Comparison of ENCODE assay signal across 5 cellular contexts in the genomic region with DNA sequence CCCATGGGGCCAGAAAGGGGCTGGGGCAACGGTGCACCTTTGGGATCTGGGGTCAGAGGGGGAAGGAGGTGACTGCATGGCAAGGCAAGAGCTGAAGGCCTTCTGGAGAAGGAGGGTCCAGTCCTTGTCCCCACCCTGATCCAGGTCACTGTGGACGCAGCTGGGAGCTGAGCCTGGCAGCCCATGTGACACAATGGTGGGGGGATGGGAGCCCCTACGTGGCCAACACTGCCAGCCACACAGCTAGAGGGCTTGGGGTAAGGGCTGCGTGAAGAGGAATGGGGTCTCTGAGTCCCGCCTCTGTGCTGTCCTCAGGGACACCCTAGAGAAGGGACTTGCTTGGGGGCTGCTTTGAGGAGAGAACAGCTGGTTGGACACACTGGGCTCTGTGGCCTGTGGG. TPM values are rescaled to one million over a fixed set of nuclear protein-coding genes. Genes with fewer than 3 reads are reported as not detected.
"Had no signal": no experiment of that assay in that cellular context is flagged by ENCODE, and none has a peak within 500 bp of the region (broad histone marks: within the 10 kb centered on the region; RNA-seq: fewer than 3 reads in every experiment).

No MANE protein-coding gene starts in this region.

RNA-seq across cellular contexts. Expression of a gene that starts 30.7 kb away (rescaled TPM):
- total RNA-seq: LHCN-M2, MCF 10A, OCI-LY7, PC-3, SJCRH30 had no signal
